In the genomic region with DNA sequence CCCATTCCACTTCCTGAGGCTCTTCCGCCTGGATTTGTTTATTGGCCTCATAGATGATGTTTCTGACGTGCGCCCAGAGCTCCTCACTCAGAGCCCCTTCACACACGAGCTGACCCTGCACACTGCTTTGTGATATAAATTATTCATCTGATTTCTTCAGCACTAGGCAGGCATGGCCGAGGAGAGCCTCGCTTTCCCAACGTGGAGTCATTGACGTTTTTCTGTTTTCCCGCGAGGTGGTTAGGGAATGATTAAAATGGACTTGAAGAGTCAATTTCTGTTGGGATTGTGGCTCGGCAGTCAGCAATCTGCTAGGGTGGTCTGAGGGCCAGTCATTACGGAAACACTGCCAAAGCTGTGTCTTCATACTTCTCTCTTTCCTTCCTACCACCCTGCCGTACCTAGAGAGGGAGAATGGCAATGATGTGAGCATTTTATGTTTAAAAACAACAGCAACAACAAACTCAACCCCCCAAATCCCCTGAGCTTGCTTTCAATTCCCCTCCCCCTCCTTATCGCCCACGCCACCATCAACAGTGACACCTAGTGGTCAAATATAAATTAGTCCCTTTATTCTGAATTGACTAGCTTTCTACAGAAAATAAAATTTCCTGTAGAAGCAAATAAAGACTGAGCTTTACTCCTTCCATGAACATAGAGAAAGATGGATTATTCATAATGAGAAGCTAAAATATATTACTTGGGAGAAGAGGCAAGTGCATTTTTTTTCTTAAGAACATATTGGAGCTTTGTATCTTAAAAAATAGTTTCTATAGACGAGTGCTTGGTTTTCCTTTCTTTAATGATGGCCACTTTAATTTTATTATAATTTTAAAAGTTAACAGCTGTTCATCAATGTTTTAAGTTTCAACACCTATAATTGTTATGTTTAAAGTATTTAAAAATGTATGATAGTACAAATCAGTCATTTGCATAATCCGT, we compare ENCODE assay signal across 8 cellular contexts.
DNase-seq lines count a peak whose midpoint lies in the region; ATAC-seq and TF ChIP-seq lines count a peak whose summit lies in the region.

No MANE protein-coding gene starts in this region.

- ATAC-seq in HG02981 (IDR thresholded peaks at IDR 0.05; ENCODE audit: unreplicated experiment) (peak; percentile 63), HG03045 (IDR thresholded peaks at IDR 0.05; ENCODE audit: unreplicated experiment) (no peak)

- H3K27me3 ChIP-seq in esophagus muscularis mucosa (peaks cover 0 to 45% (median 0%) of the 10 kb centered on the region in 4 donors), muscle layer of duodenum (ENCODE audit: low read depth, low read length) (peaks cover 4% of the 10 kb centered on the region), tibial nerve (peaks cover 0 to 19% of the 10 kb centered on the region in 2 donors)

- no peaks in the 10 kb centered on the region for H3K36me3 ChIP-seq in esophagus muscularis mucosa
- H3K36me3 ChIP-seq in muscle layer of duodenum (ENCODE audit: control insufficient read depth in 1 of 2, insufficient read depth in 2 of 2, low read length in 2 of 2), result no peaks in the 10 kb centered on the region
- no peaks in the 10 kb centered on the region for H3K36me3 ChIP-seq in tibial nerve

- H3K27ac ChIP-seq in esophagus muscularis mucosa (replicated peaks in 1 of 4) (peak overlapping the region; percentile 58 to 72 (median 66)), muscle layer of duodenum (ENCODE audit: low read length) (peak overlapping the region; percentile 59), tibial nerve (peak overlapping the region; percentile 61 to 78 (median 70))

- WGBS in esophagus muscularis mucosa, result 11% methylated on average over 17 of the region's 17 CpGs
- WGBS in tibial nerve, 2 donors, result 10% methylated on average over 17 of the region's 17 CpGs

- TF ChIP-seq EP300 in esophagus muscularis mucosa (IDR thresholded peaks at IDR 0.05) (no peak), tibial nerve (IDR thresholded peaks at IDR 0.05) (no peak)

- H3K9me3 ChIP-seq in esophagus muscularis mucosa (no peaks in the 10 kb centered on the region), muscle layer of duodenum (ENCODE audit: control insufficient read depth in 1 of 2, low read length in 2 of 2) (no peaks in the 10 kb centered on the region), tibial nerve (no peaks in the 10 kb centered on the region)

- H3K4me1 ChIP-seq in esophagus muscularis mucosa, result peaks cover 0 to 24% (median 23%) of the 10 kb centered on the region in 4 donors
- H3K4me1 ChIP-seq in muscle layer of duodenum (ENCODE audit: control insufficient read depth in 1 of 2, insufficient read depth in 2 of 2, low read length in 2 of 2), result peaks cover 6 to 11% of the 10 kb centered on the region in 2 donors
- H3K4me1 ChIP-seq in tibial nerve, result peaks cover 0 to 24% (median 6%) of the 10 kb centered on the region in 4 donors

- DNase-seq in DMS153 treated with DMSO at 0.1 percent for 48 hours (lab: John Stamatoyannopoulos, UW; ENCODE audit: unreplicated experiment), result peak; percentile 88
- peak; percentile 64 for DNase-seq in NCI-H526 treated with DMSO at 0.1 percent for 48 hours (lab: John Stamatoyannopoulos, UW)
- peak; percentile 11 for DNase-seq in activated T-cell treated with anti-CD3 and anti-CD28 coated beads for 48 hours (ENCODE audit: low read depth)
- no peak for DNase-seq in esophagus muscularis mucosa (ENCODE audit: extremely low spot score)
- DNase-seq in tibial nerve (ENCODE audit: low spot score in 2 of 2), result peak; percentile 12 to 35

- intact Hi-C loops in esophagus muscularis mucosa (cut with DNase I), result loop anchor here (2.0 to 10.0 kb wide), 5 partner anchors 83 to 427 kb away; partner anchors contain the start of gene HOXD8

- TF ChIP-seq CTCF in esophagus muscularis mucosa (IDR thresholded peaks at IDR 0.05), result peak; percentile 71 to 75 (median 72)
- peak; percentile 63 to 88 (median 78) for TF ChIP-seq CTCF in tibial nerve (IDR thresholded peaks at IDR 0.05)

- H3K4me3 ChIP-seq in esophagus muscularis mucosa, result peak overlapping the region; percentile 49 to 64 (median 56)
- peak overlapping the region; percentile 69 to 79 for H3K4me3 ChIP-seq in muscle layer of duodenum (ENCODE audit: low read depth in 1 of 2, low read length in 2 of 2)
- H3K4me3 ChIP-seq in tibial nerve, result peak overlapping the region; percentile 32 to 50 (median 40)

- no peak for TF ChIP-seq POLR2A in esophagus muscularis mucosa (IDR thresholded peaks at IDR 0.05; ENCODE audit: low read depth)
- no peak for TF ChIP-seq POLR2A in tibial nerve (IDR thresholded peaks at IDR 0.05)
